ENCODE assay signal across 1 cellular context in the genomic region with DNA sequence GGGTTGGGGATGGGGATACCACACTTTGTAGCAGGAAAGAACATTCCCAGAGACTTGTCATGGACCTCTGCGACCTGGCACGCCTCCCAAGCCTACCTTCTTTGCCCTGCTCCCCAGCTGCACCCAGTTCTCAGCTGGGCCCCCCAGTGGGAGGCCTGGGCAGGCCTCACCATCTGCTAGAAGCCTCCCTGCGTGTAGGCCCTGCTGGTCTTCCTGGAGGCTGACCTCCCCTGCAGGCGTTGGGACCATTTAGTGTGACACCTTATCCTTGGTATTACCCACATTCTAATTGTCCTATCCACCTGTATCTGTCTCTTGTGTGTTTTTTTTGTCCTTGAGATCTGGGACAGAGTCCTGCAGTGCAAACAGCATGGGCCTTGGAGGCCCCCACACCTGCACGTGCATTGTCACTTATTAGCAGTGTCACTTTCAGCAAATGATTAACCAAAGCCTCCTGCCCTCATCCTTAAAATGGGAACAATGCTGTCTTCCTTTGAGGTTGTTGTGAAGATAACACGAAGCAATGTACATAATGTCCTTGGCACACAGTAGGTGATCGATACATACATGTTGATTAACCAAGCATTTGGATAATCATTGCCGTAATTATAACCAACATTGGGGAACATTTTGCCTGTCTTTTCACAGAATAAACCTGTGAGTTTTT.
TF ChIP-seq lines count a peak whose summit lies in the region.

No MANE protein-coding gene starts in this region.

TF ChIP-seq in HepG2, 621 proteins besides CTCF, POLR2A, EP300 and RAD21 (continued from another document and continues in another):
- no peak for TF ChIP-seq SMAD1 (CRISPR knock-in tag; IDR thresholded peaks at IDR 0.05; ENCODE audit: borderline replicate concordance, low read depth)
- TF ChIP-seq, protein P1, sequence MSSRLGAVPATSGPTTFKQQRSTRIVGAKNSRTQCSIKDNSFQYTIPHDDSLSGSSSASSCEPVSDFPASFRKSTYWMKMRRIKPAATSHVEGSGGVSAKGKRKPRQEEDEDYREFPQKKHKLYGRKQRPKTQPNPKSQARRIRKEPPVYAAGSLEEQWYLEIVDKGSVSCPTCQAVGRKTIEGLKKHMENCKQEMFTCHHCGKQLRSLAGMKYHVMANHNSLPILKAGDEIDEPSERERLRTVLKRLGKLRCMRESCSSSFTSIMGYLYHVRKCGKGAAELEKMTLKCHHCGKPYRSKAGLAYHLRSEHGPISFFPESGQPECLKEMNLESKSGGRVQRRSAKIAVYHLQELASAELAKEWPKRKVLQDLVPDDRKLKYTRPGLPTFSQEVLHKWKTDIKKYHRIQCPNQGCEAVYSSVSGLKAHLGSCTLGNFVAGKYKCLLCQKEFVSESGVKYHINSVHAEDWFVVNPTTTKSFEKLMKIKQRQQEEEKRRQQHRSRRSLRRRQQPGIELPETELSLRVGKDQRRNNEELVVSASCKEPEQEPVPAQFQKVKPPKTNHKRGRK (CRISPR knock-in tag; IDR thresholded peaks at IDR 0.05): no peak
- peak; percentile 85; the same call in 1 of the 2 replicates for TF ChIP-seq CREM (IDR thresholded peaks at IDR 0.05)
- TF ChIP-seq CREM (CRISPR knock-in tag; IDR thresholded peaks at IDR 0.05): no peak
- no peak for TF ChIP-seq TAF15 (IDR thresholded peaks at IDR 0.05; ENCODE audit: low read depth, low read length, poor library complexity, severe bottlenecking)
- TF ChIP-seq ZNF615 (CRISPR knock-in tag; IDR thresholded peaks at IDR 0.05; ENCODE audit: borderline replicate concordance): no peak
- TF ChIP-seq ZNF850 (CRISPR knock-in tag; conservative IDR thresholded peaks at IDR 0.05): no peak
- TF ChIP-seq, protein P2, sequence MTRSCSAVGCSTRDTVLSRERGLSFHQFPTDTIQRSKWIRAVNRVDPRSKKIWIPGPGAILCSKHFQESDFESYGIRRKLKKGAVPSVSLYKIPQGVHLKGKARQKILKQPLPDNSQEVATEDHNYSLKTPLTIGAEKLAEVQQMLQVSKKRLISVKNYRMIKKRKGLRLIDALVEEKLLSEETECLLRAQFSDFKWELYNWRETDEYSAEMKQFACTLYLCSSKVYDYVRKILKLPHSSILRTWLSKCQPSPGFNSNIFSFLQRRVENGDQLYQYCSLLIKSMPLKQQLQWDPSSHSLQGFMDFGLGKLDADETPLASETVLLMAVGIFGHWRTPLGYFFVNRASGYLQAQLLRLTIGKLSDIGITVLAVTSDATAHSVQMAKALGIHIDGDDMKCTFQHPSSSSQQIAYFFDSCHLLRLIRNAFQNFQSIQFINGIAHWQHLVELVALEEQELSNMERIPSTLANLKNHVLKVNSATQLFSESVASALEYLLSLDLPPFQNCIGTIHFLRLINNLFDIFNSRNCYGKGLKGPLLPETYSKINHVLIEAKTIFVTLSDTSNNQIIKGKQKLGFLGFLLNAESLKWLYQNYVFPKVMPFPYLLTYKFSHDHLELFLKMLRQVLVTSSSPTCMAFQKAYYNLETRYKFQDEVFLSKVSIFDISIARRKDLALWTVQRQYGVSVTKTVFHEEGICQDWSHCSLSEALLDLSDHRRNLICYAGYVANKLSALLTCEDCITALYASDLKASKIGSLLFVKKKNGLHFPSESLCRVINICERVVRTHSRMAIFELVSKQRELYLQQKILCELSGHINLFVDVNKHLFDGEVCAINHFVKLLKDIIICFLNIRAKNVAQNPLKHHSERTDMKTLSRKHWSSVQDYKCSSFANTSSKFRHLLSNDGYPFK (CRISPR knock-in tag; IDR thresholded peaks at IDR 0.05; ENCODE audit: borderline replicate concordance): no peak
- TF ChIP-seq ZNF484 (CRISPR knock-in tag; IDR thresholded peaks at IDR 0.05; ENCODE audit: borderline replicate concordance, low read depth): no peak
- no peak for TF ChIP-seq HIVEP1 (CRISPR knock-in tag; IDR thresholded peaks at IDR 0.05)
- TF ChIP-seq, protein P3, sequence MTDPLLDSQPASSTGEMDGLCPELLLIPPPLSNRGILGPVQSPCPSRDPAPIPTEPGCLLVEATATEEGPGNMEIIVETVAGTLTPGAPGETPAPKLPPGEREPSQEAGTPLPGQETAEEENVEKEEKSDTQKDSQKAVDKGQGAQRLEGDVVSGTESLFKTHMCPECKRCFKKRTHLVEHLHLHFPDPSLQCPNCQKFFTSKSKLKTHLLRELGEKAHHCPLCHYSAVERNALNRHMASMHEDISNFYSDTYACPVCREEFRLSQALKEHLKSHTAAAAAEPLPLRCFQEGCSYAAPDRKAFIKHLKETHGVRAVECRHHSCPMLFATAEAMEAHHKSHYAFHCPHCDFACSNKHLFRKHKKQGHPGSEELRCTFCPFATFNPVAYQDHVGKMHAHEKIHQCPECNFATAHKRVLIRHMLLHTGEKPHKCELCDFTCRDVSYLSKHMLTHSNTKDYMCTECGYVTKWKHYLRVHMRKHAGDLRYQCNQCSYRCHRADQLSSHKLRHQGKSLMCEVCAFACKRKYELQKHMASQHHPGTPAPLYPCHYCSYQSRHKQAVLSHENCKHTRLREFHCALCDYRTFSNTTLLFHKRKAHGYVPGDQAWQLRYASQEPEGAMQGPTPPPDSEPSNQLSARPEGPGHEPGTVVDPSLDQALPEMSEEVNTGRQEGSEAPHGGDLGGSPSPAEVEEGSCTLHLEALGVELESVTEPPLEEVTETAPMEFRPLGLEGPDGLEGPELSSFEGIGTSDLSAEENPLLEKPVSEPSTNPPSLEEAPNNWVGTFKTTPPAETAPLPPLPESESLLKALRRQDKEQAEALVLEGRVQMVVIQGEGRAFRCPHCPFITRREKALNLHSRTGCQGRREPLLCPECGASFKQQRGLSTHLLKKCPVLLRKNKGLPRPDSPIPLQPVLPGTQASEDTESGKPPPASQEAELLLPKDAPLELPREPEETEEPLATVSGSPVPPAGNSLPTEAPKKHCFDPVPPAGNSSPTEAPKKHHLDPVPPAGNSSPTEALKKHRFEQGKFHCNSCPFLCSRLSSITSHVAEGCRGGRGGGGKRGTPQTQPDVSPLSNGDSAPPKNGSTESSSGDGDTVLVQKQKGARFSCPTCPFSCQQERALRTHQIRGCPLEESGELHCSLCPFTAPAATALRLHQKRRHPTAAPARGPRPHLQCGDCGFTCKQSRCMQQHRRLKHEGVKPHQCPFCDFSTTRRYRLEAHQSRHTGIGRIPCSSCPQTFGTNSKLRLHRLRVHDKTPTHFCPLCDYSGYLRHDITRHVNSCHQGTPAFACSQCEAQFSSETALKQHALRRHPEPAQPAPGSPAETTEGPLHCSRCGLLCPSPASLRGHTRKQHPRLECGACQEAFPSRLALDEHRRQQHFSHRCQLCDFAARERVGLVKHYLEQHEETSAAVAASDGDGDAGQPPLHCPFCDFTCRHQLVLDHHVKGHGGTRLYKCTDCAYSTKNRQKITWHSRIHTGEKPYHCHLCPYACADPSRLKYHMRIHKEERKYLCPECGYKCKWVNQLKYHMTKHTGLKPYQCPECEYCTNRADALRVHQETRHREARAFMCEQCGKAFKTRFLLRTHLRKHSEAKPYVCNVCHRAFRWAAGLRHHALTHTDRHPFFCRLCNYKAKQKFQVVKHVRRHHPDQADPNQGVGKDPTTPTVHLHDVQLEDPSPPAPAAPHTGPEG (CRISPR knock-in tag; IDR thresholded peaks at IDR 0.05): no peak
- TF ChIP-seq TBP (CRISPR knock-in tag; IDR thresholded peaks at IDR 0.05): no peak
- peak; percentile 64; the same call in 1 of the 2 replicates for TF ChIP-seq NR2C2 (CRISPR knock-in tag; IDR thresholded peaks at IDR 0.05; ENCODE audit: borderline replicate concordance)
- TF ChIP-seq, protein P4, sequence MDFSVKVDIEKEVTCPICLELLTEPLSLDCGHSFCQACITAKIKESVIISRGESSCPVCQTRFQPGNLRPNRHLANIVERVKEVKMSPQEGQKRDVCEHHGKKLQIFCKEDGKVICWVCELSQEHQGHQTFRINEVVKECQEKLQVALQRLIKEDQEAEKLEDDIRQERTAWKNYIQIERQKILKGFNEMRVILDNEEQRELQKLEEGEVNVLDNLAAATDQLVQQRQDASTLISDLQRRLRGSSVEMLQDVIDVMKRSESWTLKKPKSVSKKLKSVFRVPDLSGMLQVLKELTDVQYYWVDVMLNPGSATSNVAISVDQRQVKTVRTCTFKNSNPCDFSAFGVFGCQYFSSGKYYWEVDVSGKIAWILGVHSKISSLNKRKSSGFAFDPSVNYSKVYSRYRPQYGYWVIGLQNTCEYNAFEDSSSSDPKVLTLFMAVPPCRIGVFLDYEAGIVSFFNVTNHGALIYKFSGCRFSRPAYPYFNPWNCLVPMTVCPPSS (IDR thresholded peaks at IDR 0.05): no peak
- no peak; the same call in 1 of the 2 replicates for TF ChIP-seq ZNF160 (CRISPR knock-in tag; IDR thresholded peaks at IDR 0.05)
- TF ChIP-seq ZNF678 (CRISPR knock-in tag; IDR thresholded peaks at IDR 0.05): no peak; the same call in 1 of the 2 replicates
- no peak for TF ChIP-seq ZNF224 (CRISPR knock-in tag; IDR thresholded peaks at IDR 0.05)
- no peak for TF ChIP-seq IKZF1 (IDR thresholded peaks at IDR 0.05)
- TF ChIP-seq NR2F2 (IDR thresholded peaks at IDR 0.05; ENCODE audit: borderline replicate concordance, low read depth): peak; percentile 55; the same call in 1 of the 2 replicates
- peak; percentile 85; the same call in 1 of the 2 replicates for TF ChIP-seq IRX3 (CRISPR knock-in tag; IDR thresholded peaks at IDR 0.05; ENCODE audit: borderline replicate concordance, low read depth)
- TF ChIP-seq ZFP82 (CRISPR knock-in tag; IDR thresholded peaks at IDR 0.05; ENCODE audit: borderline replicate concordance): no peak
- no peak for TF ChIP-seq NFE2L2 (IDR thresholded peaks at IDR 0.05; ENCODE audit: low read length)
- TF ChIP-seq, protein P5, sequence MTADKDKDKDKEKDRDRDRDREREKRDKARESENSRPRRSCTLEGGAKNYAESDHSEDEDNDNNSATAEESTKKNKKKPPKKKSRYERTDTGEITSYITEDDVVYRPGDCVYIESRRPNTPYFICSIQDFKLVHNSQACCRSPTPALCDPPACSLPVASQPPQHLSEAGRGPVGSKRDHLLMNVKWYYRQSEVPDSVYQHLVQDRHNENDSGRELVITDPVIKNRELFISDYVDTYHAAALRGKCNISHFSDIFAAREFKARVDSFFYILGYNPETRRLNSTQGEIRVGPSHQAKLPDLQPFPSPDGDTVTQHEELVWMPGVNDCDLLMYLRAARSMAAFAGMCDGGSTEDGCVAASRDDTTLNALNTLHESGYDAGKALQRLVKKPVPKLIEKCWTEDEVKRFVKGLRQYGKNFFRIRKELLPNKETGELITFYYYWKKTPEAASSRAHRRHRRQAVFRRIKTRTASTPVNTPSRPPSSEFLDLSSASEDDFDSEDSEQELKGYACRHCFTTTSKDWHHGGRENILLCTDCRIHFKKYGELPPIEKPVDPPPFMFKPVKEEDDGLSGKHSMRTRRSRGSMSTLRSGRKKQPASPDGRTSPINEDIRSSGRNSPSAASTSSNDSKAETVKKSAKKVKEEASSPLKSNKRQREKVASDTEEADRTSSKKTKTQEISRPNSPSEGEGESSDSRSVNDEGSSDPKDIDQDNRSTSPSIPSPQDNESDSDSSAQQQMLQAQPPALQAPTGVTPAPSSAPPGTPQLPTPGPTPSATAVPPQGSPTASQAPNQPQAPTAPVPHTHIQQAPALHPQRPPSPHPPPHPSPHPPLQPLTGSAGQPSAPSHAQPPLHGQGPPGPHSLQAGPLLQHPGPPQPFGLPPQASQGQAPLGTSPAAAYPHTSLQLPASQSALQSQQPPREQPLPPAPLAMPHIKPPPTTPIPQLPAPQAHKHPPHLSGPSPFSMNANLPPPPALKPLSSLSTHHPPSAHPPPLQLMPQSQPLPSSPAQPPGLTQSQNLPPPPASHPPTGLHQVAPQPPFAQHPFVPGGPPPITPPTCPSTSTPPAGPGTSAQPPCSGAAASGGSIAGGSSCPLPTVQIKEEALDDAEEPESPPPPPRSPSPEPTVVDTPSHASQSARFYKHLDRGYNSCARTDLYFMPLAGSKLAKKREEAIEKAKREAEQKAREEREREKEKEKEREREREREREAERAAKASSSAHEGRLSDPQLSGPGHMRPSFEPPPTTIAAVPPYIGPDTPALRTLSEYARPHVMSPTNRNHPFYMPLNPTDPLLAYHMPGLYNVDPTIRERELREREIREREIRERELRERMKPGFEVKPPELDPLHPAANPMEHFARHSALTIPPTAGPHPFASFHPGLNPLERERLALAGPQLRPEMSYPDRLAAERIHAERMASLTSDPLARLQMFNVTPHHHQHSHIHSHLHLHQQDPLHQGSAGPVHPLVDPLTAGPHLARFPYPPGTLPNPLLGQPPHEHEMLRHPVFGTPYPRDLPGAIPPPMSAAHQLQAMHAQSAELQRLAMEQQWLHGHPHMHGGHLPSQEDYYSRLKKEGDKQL (CRISPR knock-in tag; IDR thresholded peaks at IDR 0.05; ENCODE audit: low read depth): peak; percentile 79
- TF ChIP-seq, protein P6, sequence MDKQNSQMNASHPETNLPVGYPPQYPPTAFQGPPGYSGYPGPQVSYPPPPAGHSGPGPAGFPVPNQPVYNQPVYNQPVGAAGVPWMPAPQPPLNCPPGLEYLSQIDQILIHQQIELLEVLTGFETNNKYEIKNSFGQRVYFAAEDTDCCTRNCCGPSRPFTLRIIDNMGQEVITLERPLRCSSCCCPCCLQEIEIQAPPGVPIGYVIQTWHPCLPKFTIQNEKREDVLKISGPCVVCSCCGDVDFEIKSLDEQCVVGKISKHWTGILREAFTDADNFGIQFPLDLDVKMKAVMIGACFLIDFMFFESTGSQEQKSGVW (CRISPR knock-in tag; IDR thresholded peaks at IDR 0.05; ENCODE audit: borderline replicate concordance): no peak
- no peak for TF ChIP-seq ATRX (CRISPR knock-in tag; IDR thresholded peaks at IDR 0.05; ENCODE audit: borderline replicate concordance)
- no peak for TF ChIP-seq ZNF790 (CRISPR knock-in tag; IDR thresholded peaks at IDR 0.05; ENCODE audit: borderline replicate concordance)
- no peak for TF ChIP-seq MAFG (CRISPR knock-in tag; IDR thresholded peaks at IDR 0.05)
- TF ChIP-seq HNRNPK (IDR thresholded peaks at IDR 0.05; ENCODE audit: low read depth, low read length, poor library complexity, severe bottlenecking): no peak
- peak; percentile 76; the same call in 1 of the 2 replicates for TF ChIP-seq NFIC (IDR thresholded peaks at IDR 0.05; ENCODE audit: low read length)
- TF ChIP-seq, protein P7, sequence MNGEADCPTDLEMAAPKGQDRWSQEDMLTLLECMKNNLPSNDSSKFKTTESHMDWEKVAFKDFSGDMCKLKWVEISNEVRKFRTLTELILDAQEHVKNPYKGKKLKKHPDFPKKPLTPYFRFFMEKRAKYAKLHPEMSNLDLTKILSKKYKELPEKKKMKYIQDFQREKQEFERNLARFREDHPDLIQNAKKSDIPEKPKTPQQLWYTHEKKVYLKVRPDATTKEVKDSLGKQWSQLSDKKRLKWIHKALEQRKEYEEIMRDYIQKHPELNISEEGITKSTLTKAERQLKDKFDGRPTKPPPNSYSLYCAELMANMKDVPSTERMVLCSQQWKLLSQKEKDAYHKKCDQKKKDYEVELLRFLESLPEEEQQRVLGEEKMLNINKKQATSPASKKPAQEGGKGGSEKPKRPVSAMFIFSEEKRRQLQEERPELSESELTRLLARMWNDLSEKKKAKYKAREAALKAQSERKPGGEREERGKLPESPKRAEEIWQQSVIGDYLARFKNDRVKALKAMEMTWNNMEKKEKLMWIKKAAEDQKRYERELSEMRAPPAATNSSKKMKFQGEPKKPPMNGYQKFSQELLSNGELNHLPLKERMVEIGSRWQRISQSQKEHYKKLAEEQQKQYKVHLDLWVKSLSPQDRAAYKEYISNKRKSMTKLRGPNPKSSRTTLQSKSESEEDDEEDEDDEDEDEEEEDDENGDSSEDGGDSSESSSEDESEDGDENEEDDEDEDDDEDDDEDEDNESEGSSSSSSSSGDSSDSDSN (CRISPR knock-in tag; IDR thresholded peaks at IDR 0.05): peak; percentile 29; the same call in 1 of the 2 replicates
- no peak for TF ChIP-seq MAFF (IDR thresholded peaks at IDR 0.05; ENCODE audit: low read depth, low read length)
- TF ChIP-seq, protein P8, sequence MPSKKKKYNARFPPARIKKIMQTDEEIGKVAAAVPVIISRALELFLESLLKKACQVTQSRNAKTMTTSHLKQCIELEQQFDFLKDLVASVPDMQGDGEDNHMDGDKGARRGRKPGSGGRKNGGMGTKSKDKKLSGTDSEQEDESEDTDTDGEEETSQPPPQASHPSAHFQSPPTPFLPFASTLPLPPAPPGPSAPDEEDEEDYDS (CRISPR knock-in tag; IDR thresholded peaks at IDR 0.05): no peak
- TF ChIP-seq PLRG1 (conservative IDR thresholded peaks at IDR 0.05): no peak
